In the genomic region with DNA sequence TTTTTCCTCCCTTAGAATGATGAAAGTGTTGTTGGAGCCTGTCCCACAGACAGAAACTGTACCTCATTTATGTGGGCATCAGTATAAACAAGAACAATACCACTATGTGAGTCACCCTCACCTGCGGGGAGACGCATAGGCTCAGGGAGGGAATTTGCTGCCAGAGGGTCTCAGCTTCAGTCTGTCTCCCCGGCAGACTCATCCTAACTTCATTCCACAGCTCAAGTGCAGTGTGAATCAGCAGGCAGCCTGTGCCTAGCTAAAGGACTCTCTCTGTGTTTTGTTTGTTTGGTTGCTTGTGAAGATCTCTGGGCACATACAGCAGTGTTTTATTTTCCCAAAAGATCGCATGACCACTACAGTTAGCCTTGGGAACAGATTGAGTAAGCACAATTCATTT, we compare ENCODE assay signal across 9 cellular contexts.
A peak's percentile ranks its signal among the peaks of the same experiment; 100 is the strongest.
DNase-seq lines count a peak whose midpoint lies in the region; ATAC-seq and TF ChIP-seq lines count a peak whose summit lies in the region.
"Had no signal": no experiment of that assay in that cellular context is flagged by ENCODE, and none has a peak within 500 bp of the region (broad histone marks: within the 10 kb centered on the region; RNA-seq: fewer than 3 reads in every experiment).

No MANE protein-coding gene starts in this region.

- TF ChIP-seq CTCF in RWPE2 (IDR thresholded peaks at IDR 0.05; ENCODE audit: poor library complexity, severe bottlenecking) (no peak), breast epithelium (IDR thresholded peaks at IDR 0.05) (no peak)

- no CpG with 5 or more reads among the region's 4 CpGs for WGBS in trophoblast cell (ENCODE audit: extremely low coverage, insufficient coverage, insufficient read length)

- H3K79me2 ChIP-seq in trophoblast cell (ENCODE audit: control insufficient read depth, insufficient read depth, low read length, poor library complexity): peaks cover 9% of the 10 kb centered on the region

- H3K4me1 ChIP-seq in RWPE2 (ENCODE audit: insufficient read depth, poor library complexity, severe bottlenecking): peaks cover 21% of the 10 kb centered on the region
- no peaks in the 10 kb centered on the region for H3K4me1 ChIP-seq in breast epithelium
- H3K4me1 ChIP-seq in trophoblast cell (ENCODE audit: control insufficient read depth in 1 of 2, insufficient read depth in 2 of 2, low read length in 2 of 2): peaks cover 12 to 27% of the 10 kb centered on the region in 2 experiments

- H2BK5ac ChIP-seq in trophoblast cell (ENCODE audit: low read depth, low read length, poor library complexity): peak overlapping the region; percentile 67

- no peak overlapping the region for H3K4me2 ChIP-seq in trophoblast cell (ENCODE audit: low read length)

- H2AFZ ChIP-seq in trophoblast cell (ENCODE audit: insufficient read depth, low read length, poor library complexity): no peak overlapping the region

- peak overlapping the region; percentile 15 for H4K8ac ChIP-seq in trophoblast cell (ENCODE audit: low read depth, low read length)

- no peak overlapping the region for H2AK5ac ChIP-seq in trophoblast cell (ENCODE audit: low read length)

- no peak overlapping the region for H3K4ac ChIP-seq in trophoblast cell (ENCODE audit: low read depth, low read length)

- no peak overlapping the region for H4K12ac ChIP-seq in trophoblast cell (ENCODE audit: low read depth, low read length)

- H3K36me3 ChIP-seq in RWPE2 (ENCODE audit: low read depth): no peaks in the 10 kb centered on the region
- no peaks in the 10 kb centered on the region for H3K36me3 ChIP-seq in breast epithelium
- peaks cover 1 to 5% of the 10 kb centered on the region in 2 experiments for H3K36me3 ChIP-seq in trophoblast cell (ENCODE audit: control insufficient read depth in 1 of 2, insufficient read depth in 2 of 2, low read length in 2 of 2)

- H3K18ac ChIP-seq in trophoblast cell (ENCODE audit: low read length): peak overlapping the region; percentile 24

- H4K91ac ChIP-seq in trophoblast cell (ENCODE audit: low read depth, low read length): peak overlapping the region; percentile 80

- no peak overlapping the region for H3K4me3 ChIP-seq in RWPE2 (ENCODE audit: severe bottlenecking)
- no peak overlapping the region for H3K4me3 ChIP-seq in breast epithelium
- no peak overlapping the region for H3K4me3 ChIP-seq in trophoblast cell (ENCODE audit: low read depth, low read length)

- in situ Hi-C loops in KBM-7 (cut with MboI; ENCODE audit: low pct_unique_long_range_greater_than_20kb, low sequenced_read_pairs): no loop called here

- ATAC-seq in RWPE2 (ENCODE audit: low read depth): peak; percentile 97
- no peak for ATAC-seq in GM18861 (IDR thresholded peaks at IDR 0.05; ENCODE audit: unreplicated experiment)
- ATAC-seq in HG02610 (IDR thresholded peaks at IDR 0.05; ENCODE audit: unreplicated experiment): no peak
- no peak for ATAC-seq in HG02970 (IDR thresholded peaks at IDR 0.05; ENCODE audit: low FRiP score, unreplicated experiment)

- H3K9ac ChIP-seq in trophoblast cell (ENCODE audit: low read length): no peak overlapping the region

- peak overlapping the region; percentile 16 for H3K14ac ChIP-seq in trophoblast cell (ENCODE audit: low read length)

- H3K79me1 ChIP-seq in trophoblast cell (ENCODE audit: low read length): peaks cover 20% of the 10 kb centered on the region

- peak overlapping the region; percentile 27 for H2BK120ac ChIP-seq in trophoblast cell (ENCODE audit: insufficient read depth, low read length, poor library complexity)

- no peaks in the 10 kb centered on the region for H3K9me3 ChIP-seq in RWPE2 (ENCODE audit: severe bottlenecking)
- no peaks in the 10 kb centered on the region for H3K9me3 ChIP-seq in breast epithelium
- peaks cover 5% of the 10 kb centered on the region for H3K9me3 ChIP-seq in trophoblast cell (ENCODE audit: insufficient read depth, low read depth, low read length)

- peak overlapping the region; percentile 15 for H2BK12ac ChIP-seq in trophoblast cell (ENCODE audit: low read length)

- peak overlapping the region; percentile 49 for H3K27ac ChIP-seq in RWPE2 (ENCODE audit: poor library complexity, severe bottlenecking)
- H3K27ac ChIP-seq in breast epithelium: peak overlapping the region; percentile 66 to 70
- peak overlapping the region; percentile 72 for H3K27ac ChIP-seq in trophoblast cell (ENCODE audit: low read depth, low read length)

- TF ChIP-seq POLR2A in breast epithelium (IDR thresholded peaks at IDR 0.05): no peak

- no peaks in the 10 kb centered on the region for H3K27me3 ChIP-seq in RWPE2 (ENCODE audit: insufficient read depth, poor library complexity, severe bottlenecking)
- H3K27me3 ChIP-seq in breast epithelium: no peaks in the 10 kb centered on the region
- no peaks in the 10 kb centered on the region for H3K27me3 ChIP-seq in trophoblast cell (ENCODE audit: insufficient read depth, low read length)

- intact Hi-C loops in breast epithelium (cut with DNase I; ENCODE audit: low total_unique reads): no loop called here

- peak; percentile 74 for DNase-seq in H4 (ENCODE audit: low spot score)
- peak; percentile 79 for DNase-seq in RWPE2 (ENCODE audit: low spot score)
- no peak for DNase-seq in breast epithelium (ENCODE audit: low spot score in 2 of 2)
- peak; percentile 55 for DNase-seq in trophoblast cell
- no peak for DNase-seq in KBM-7
- DNase-seq: NCI-H1694 treated with DMSO at 0.1 percent for 48 hours had no signal

- H3K23ac ChIP-seq in trophoblast cell (ENCODE audit: low read length): no peak overlapping the region

Comparison
In these comparisons a context has a peak if more than half of its experiments do, and no peak if none do; other contexts are left out.
1. DNase-seq: peak in H4 (single experiment), RWPE2 (single experiment) and trophoblast cell (2 of 2); none in breast epithelium (0 of 2) and KBM-7 (single experiment).
2. Peak in every context shown above with its lines, with median percentiles within 50 percentile points of each other: H3K27ac ChIP-seq.